In genomic region chr6:45353654-45354053, GRCh38 we compare ENCODE assay signal across 40 cellular contexts. TPM values are rescaled to one million over a fixed set of nuclear protein-coding genes. Genes with fewer than 3 reads are reported as not detected.
"Had no signal": no experiment of that assay in that cellular context is flagged by ENCODE, and none has a peak within 500 bp of the region (broad histone marks: within the 10 kb centered on the region; RNA-seq: fewer than 3 reads in every experiment).

No MANE protein-coding gene starts in this region.

- H3K4me1 ChIP-seq: adrenal gland, ascending aorta, body of pancreas, breast epithelium had no signal

- H3K27ac Mint-ChIP-seq: activated naive CD4-positive, alpha-beta T cell treated with anti-CD3 and anti-CD28 coated beads for 36 hours; activated naive CD4-positive, alpha-beta T cell treated with anti-CD3 and anti-CD28 coated beads, Interleukin-2, amount 10 ng/mL, durations not matched to agents 7 days and 5 days; activated naive CD4-positive, alpha-beta T cell treated with anti-CD3 and anti-CD28 coated beads, Interleukin-2, amount 50 U/mL, for 24 hours; activated naive CD8-positive, alpha-beta T cell treated with anti-CD3 and anti-CD28 coated beads for 36 hours; activated naive CD8-positive, alpha-beta T cell treated with anti-CD3 and anti-CD28 coated beads, Interleukin-2, amount 10 ng/mL, durations not matched to agents 7 days and 5 days; activated naive CD8-positive, alpha-beta T cell treated with anti-CD3 and anti-CD28 coated beads, Interleukin-2, amount 50 U/mL, for 24 hours; activated T-cell treated with anti-CD3 and anti-CD28 coated beads, Interleukin-2, amount 50 U/mL, for 24 hours; activated T-cell treated with anti-CD3 and anti-CD28 coated beads, Interleukin-2, amount 50 U/mL, for 72 hours; activated T-helper 1 cell treated with anti-CD3 and anti-CD28 coated beads, Interleukin-12 subunit alpha, Interleukin-12 subunit beta, Interleukin-2, Interleukin-4 antibody, amounts not matched to agents 30 ng/mL and 10 ng/mL and 1 ng/mL, durations not matched to agents 14 hours and 24 hours and 36 hours; activated T-helper 17 cell treated with anti-CD3 and anti-CD28 coated beads, Interleukin-2, amount 50 U/mL, for 72 hours; activated T-helper 2 cell treated with anti-CD3 and anti-CD28 coated beads, Interferon-gamma antibody, Interleukin-2, Interleukin-4, amounts not matched to agents 10 μg/mL and 5 μg/mL and 100 μg/mL, durations not matched to agents 14 hours and 24 hours and 36 hours; brain had no signal

- H3K27ac ChIP-seq: adrenal gland, ascending aorta, body of pancreas, brain microvascular endothelial cell, breast epithelium, cardiac muscle cell had no signal

- FAIRE-seq: astrocyte, bronchial epithelial cell had no signal

- H3K4me1 Mint-ChIP-seq: activated naive CD4-positive, alpha-beta T cell treated with anti-CD3 and anti-CD28 coated beads, Interleukin-2, amount 10 ng/mL, durations not matched to agents 7 days and 5 days; activated T-helper 17 cell treated with anti-CD3 and anti-CD28 coated beads, Interleukin-2, amount 50 U/mL, for 72 hours; central memory CD8-positive, alpha-beta T cell had no signal

- H3K27me3 ChIP-seq: adrenal gland, ascending aorta, body of pancreas, brain microvascular endothelial cell, breast epithelium, cardiac muscle cell had no signal

- H3K27me3 Mint-ChIP-seq: activated naive CD4-positive, alpha-beta T cell treated with anti-CD3 and anti-CD28 coated beads, Interleukin-2, amount 10 ng/mL, durations not matched to agents 7 days and 5 days; activated naive CD4-positive, alpha-beta T cell treated with anti-CD3 and anti-CD28 coated beads, Interleukin-2, amount 50 U/mL, for 24 hours; activated naive CD8-positive, alpha-beta T cell; activated naive CD8-positive, alpha-beta T cell treated with anti-CD3 and anti-CD28 coated beads for 36 hours; activated naive CD8-positive, alpha-beta T cell treated with anti-CD3 and anti-CD28 coated beads, Interleukin-2, amount 10 ng/mL, durations not matched to agents 7 days and 5 days; activated naive CD8-positive, alpha-beta T cell treated with anti-CD3 and anti-CD28 coated beads, Interleukin-2, amount 50 U/mL, for 24 hours; activated T-cell treated with anti-CD3 and anti-CD28 coated beads, Interleukin-2, amount 50 U/mL, for 24 hours; activated T-helper 17 cell treated with anti-CD3 and anti-CD28 coated beads, Interleukin-2, amount 50 U/mL, for 72 hours; central memory CD8-positive, alpha-beta T cell had no signal

- H3K36me3 ChIP-seq: adrenal gland, ascending aorta, brain microvascular endothelial cell, breast epithelium, cardiac muscle cell had no signal

- H3K4me3 Mint-ChIP-seq: activated naive CD4-positive, alpha-beta T cell treated with anti-CD3 and anti-CD28 coated beads for 36 hours; activated naive CD4-positive, alpha-beta T cell treated with anti-CD3 and anti-CD28 coated beads, Interleukin-2, amount 10 ng/mL, durations not matched to agents 7 days and 5 days; activated naive CD4-positive, alpha-beta T cell treated with anti-CD3 and anti-CD28 coated beads, Interleukin-2, amount 50 U/mL, for 24 hours; activated naive CD8-positive, alpha-beta T cell; activated naive CD8-positive, alpha-beta T cell treated with anti-CD3 and anti-CD28 coated beads for 36 hours; activated naive CD8-positive, alpha-beta T cell treated with anti-CD3 and anti-CD28 coated beads, Interleukin-2, amount 10 ng/mL, durations not matched to agents 7 days and 5 days; activated naive CD8-positive, alpha-beta T cell treated with anti-CD3 and anti-CD28 coated beads, Interleukin-2, amount 50 U/mL, for 24 hours; activated T-cell treated with anti-CD3 and anti-CD28 coated beads, Interleukin-2, amount 50 U/mL, for 24 hours; activated T-cell treated with anti-CD3 and anti-CD28 coated beads, Interleukin-2, amount 50 U/mL, for 4 hours; activated T-cell treated with anti-CD3 and anti-CD28 coated beads, Interleukin-2, amount 50 U/mL, for 72 hours; activated T-helper 1 cell treated with anti-CD3 and anti-CD28 coated beads, Interleukin-12 subunit alpha, Interleukin-12 subunit beta, Interleukin-2, Interleukin-4 antibody, amounts not matched to agents 30 ng/mL and 10 ng/mL and 1 ng/mL, durations not matched to agents 14 hours and 24 hours and 36 hours; activated T-helper 17 cell treated with anti-CD3 and anti-CD28 coated beads, Interleukin-2, amount 50 U/mL, for 72 hours; brain; central memory CD8-positive, alpha-beta T cell had no signal

- DNase-seq: activated effector memory CD4-positive, alpha-beta T cell treated with anti-CD3 and anti-CD28 coated beads, Interleukin-2, amount 50 U/mL, for 16 hours; activated effector memory CD4-positive, alpha-beta T cell treated with Interleukin-2 at 50 U/mL for 16 hours; activated gamma-delta T cell; activated gamma-delta T cell treated with Interleukin-2 at 50 U/mL for 16 hours; activated naive CD4-positive, alpha-beta T cell; activated naive CD4-positive, alpha-beta T cell treated with anti-CD3 and anti-CD28 coated beads for 36 hours; activated naive CD4-positive, alpha-beta T cell treated with anti-CD3 and anti-CD28 coated beads, Interleukin-2, amount 10 ng/mL, durations not matched to agents 7 days and 5 days; activated naive CD4-positive, alpha-beta T cell treated with anti-CD3 and anti-CD28 coated beads, Interleukin-2, amount 50 U/mL, for 16 hours; activated naive CD4-positive, alpha-beta T cell treated with Interleukin-2 at 50 U/mL for 16 hours; activated naive CD8-positive, alpha-beta T cell treated with anti-CD3 and anti-CD28 coated beads for 36 hours; activated naive CD8-positive, alpha-beta T cell treated with anti-CD3 and anti-CD28 coated beads, Interleukin-2, amount 10 ng/mL, durations not matched to agents 7 days and 5 days; activated naive CD8-positive, alpha-beta T cell treated with anti-CD3 and anti-CD28 coated beads, Interleukin-2, amount 50 U/mL, for 24 hours; activated T-cell treated with anti-CD3 and anti-CD28 coated beads, Interleukin-2, amount 50 U/mL, for 1 hour; activated T-cell treated with anti-CD3 and anti-CD28 coated beads, Interleukin-2, amount 50 U/mL, for 24 hours; activated T-cell treated with anti-CD3 and anti-CD28 coated beads, Interleukin-2, amount 50 U/mL, for 4 hours; activated T-cell treated with anti-CD3 and anti-CD28 coated beads, Interleukin-2, amount 50 U/mL, for 48 hours; activated T-cell treated with anti-CD3 and anti-CD28 coated beads, Interleukin-2, amount 50 U/mL, for 72 hours; adrenal gland; amniotic stem cell; amygdala; anterior cingulate cortex; aorta; body of pancreas; brain microvascular endothelial cell; caudate nucleus; central memory CD4-positive, alpha-beta T cell; cerebellar nuclear complex had no signal

- ATAC-seq: activated naive CD4-positive, alpha-beta T cell treated with anti-CD3 and anti-CD28 coated beads, Interleukin-2, amount 50 U/mL, for 72 hours; activated naive CD8-positive, alpha-beta T cell treated with anti-CD3 and anti-CD28 coated beads, Interleukin-2, amount 50 U/mL, for 24 hours; activated T-cell treated with anti-CD3 and anti-CD28 coated beads, Interleukin-2, amount 50 U/mL, for 4 hours; activated T-cell treated with anti-CD3 and anti-CD28 coated beads, Interleukin-2, amount 50 U/mL, for 72 hours; activated T-helper 17 cell treated with anti-CD3 and anti-CD28 coated beads, Interleukin-2, amount 50 U/mL, for 72 hours; body of pancreas had no signal

- H3K36me3 Mint-ChIP-seq: activated naive CD4-positive, alpha-beta T cell treated with anti-CD3 and anti-CD28 coated beads, Interleukin-2, amount 10 ng/mL, durations not matched to agents 7 days and 5 days had no signal

- H3K4me3 ChIP-seq: adrenal gland, ascending aorta, body of pancreas, breast epithelium, cardiac muscle cell had no signal

- H3K9me3 ChIP-seq: adrenal gland, ascending aorta, body of pancreas, breast epithelium had no signal

- H3K9me3 Mint-ChIP-seq: activated naive CD4-positive, alpha-beta T cell treated with anti-CD3 and anti-CD28 coated beads for 36 hours; activated naive CD4-positive, alpha-beta T cell treated with anti-CD3 and anti-CD28 coated beads, Interleukin-2, amount 10 ng/mL, durations not matched to agents 7 days and 5 days; activated naive CD4-positive, alpha-beta T cell treated with anti-CD3 and anti-CD28 coated beads, Interleukin-2, amount 50 U/mL, for 24 hours; activated naive CD4-positive, alpha-beta T cell treated with anti-CD3 and anti-CD28 coated beads, Interleukin-2, amount 50 U/mL, for 72 hours; activated naive CD8-positive, alpha-beta T cell treated with anti-CD3 and anti-CD28 coated beads for 36 hours; activated naive CD8-positive, alpha-beta T cell treated with anti-CD3 and anti-CD28 coated beads, Interleukin-2, amount 10 ng/mL, durations not matched to agents 7 days and 5 days; activated naive CD8-positive, alpha-beta T cell treated with anti-CD3 and anti-CD28 coated beads, Interleukin-2, amount 50 U/mL, for 24 hours; activated T-cell treated with anti-CD3 and anti-CD28 coated beads, Interleukin-2, amount 50 U/mL, for 24 hours; activated T-cell treated with anti-CD3 and anti-CD28 coated beads, Interleukin-2, amount 50 U/mL, for 4 hours; activated T-cell treated with anti-CD3 and anti-CD28 coated beads, Interleukin-2, amount 50 U/mL, for 72 hours; activated T-helper 1 cell treated with anti-CD3 and anti-CD28 coated beads, Interleukin-12 subunit alpha, Interleukin-12 subunit beta, Interleukin-2, Interleukin-4 antibody, amounts not matched to agents 30 ng/mL and 10 ng/mL and 1 ng/mL, durations not matched to agents 14 hours and 24 hours and 36 hours; activated T-helper 17 cell treated with anti-CD3 and anti-CD28 coated beads, Interleukin-2, amount 50 U/mL, for 72 hours; activated T-helper 2 cell treated with anti-CD3 and anti-CD28 coated beads, Interferon-gamma antibody, Interleukin-2, Interleukin-4, amounts not matched to agents 10 μg/mL and 5 μg/mL and 100 μg/mL, durations not matched to agents 14 hours and 24 hours and 36 hours; brain; central memory CD8-positive, alpha-beta T cell had no signal

RNA-seq across cellular contexts. Expression of gene SUPT3H, which starts 24.1 kb away (rescaled TPM):
- total RNA-seq: ascending aorta had no signal
